14 cellular contexts compared by ENCODE assay signal in the genomic region with DNA sequence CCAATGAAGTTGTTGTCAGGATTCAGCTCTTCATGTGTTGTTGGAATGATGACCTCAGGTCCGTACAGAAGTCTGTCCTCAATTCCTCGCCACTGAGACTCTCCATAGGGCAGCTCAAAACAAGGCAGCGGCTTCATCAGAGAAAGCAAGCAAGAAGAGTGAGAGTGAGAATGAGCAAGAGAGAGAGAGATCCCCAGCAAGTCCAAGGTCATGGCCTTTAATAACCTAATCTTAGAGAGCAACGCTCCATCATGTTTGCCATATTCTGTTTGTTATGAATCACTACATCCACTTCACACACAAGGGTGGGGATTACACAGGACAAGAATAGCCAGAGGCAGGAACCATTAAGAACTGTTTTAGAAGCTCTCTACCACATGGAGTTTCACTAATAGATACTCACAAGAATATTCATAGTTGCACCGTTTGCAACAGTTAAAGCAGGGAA. TPM values are rescaled to one million over a fixed set of nuclear protein-coding genes. Genes with fewer than 3 reads are reported as not detected.
DNase-seq lines count a peak whose midpoint lies in the region; ATAC-seq and TF ChIP-seq lines count a peak whose summit lies in the region.
"Had no signal": no experiment of that assay in that cellular context is flagged by ENCODE, and none has a peak within 500 bp of the region (broad histone marks: within the 10 kb centered on the region; RNA-seq: fewer than 3 reads in every experiment).

No MANE protein-coding gene starts in this region.

- TF ChIP-seq CTCF in left lung (IDR thresholded peaks at IDR 0.05) (no peak), mesothelial cell of epicardium (IDR thresholded peaks at IDR 0.05; ENCODE audit: unreplicated experiment) (no peak)

- no peaks in the 10 kb centered on the region for H3K9me3 ChIP-seq in left lung

- H3K27ac ChIP-seq in left lung = peak overlapping the region in 1 of 2 donors; percentile 65

- intact Hi-C loops in left lung (cut with DNase I) (no loop called here), left ventricle myocardium superior (cut with micrococcal nuclease) (no loop called here)

- ATAC-seq in GM18861 (IDR thresholded peaks at IDR 0.05; ENCODE audit: unreplicated experiment) (peak; percentile 76), GM21717 (IDR thresholded peaks at IDR 0.05; ENCODE audit: unreplicated experiment) (peak; percentile 79), HG03354 (IDR thresholded peaks at IDR 0.05; ENCODE audit: poor library complexity, severe bottlenecking, unreplicated experiment) (peak; percentile 81), left lung (peak; percentile 76), left ventricle myocardium superior (no peak)

- H3K27me3 ChIP-seq in left lung = no peaks in the 10 kb centered on the region

- H3K36me3 ChIP-seq in left lung = no peaks in the 10 kb centered on the region

- H3K27me3 Mint-ChIP-seq in mesothelial cell of epicardium (ENCODE audit: low read depth) = no peaks in the 10 kb centered on the region

- H3K9me3 Mint-ChIP-seq in mesothelial cell of epicardium = no peaks in the 10 kb centered on the region

- H3K4me3 Mint-ChIP-seq in mesothelial cell of epicardium = no peak overlapping the region

- H3K27ac Mint-ChIP-seq in mesothelial cell of epicardium = no peak overlapping the region

- peaks cover 16% of the 10 kb centered on the region for H3K4me1 Mint-ChIP-seq in mesothelial cell of epicardium

- H3K4me1 ChIP-seq in left lung = no peaks in the 10 kb centered on the region

- no peak overlapping the region for H3K4me3 ChIP-seq in left lung

- no peak for DNase-seq in left lung
- DNase-seq in NK-92 (lab: John Stamatoyannopoulos, UW; ENCODE audit: unreplicated experiment) = no peak
- DNase-seq in stimulated activated CD4-positive, alpha-beta T cell treated with anti-CD3 and anti-CD28 coated beads, Interleukin-15, amount 100 ng/mL, for 24 hours = no peak
- no peak for DNase-seq in left ventricle myocardium superior
- no peak for DNase-seq in mesothelial cell of epicardium (ENCODE audit: low spot score in 2 of 2, unreplicated experiment in 2 of 2)
- DNase-seq: activated CD8-positive, alpha-beta memory T cell treated with anti-CD3 and anti-CD28 coated beads, Interleukin-2, amount 50 U/mL, for 4 hours; GOT3; hypothalamus; NCI-H1105; stimulated activated CD4-positive, alpha-beta T cell treated with anti-CD3 and anti-CD28 coated beads, Interleukin-4, amount 100 ng/mL, for 1 hour had no signal

- H3K36me3 Mint-ChIP-seq in mesothelial cell of epicardium = no peaks in the 10 kb centered on the region

RNA-seq across cellular contexts. Expression of gene MMP7, which starts 23.3 kb away (rescaled TPM):
- total RNA-seq in left lung = 100 to 1,000 TPM in 1 of 2 donors, 10 to 100 TPM in 1; 13.8 to 136 TPM
- not detected for total RNA-seq in left ventricle myocardium superior
- 0.20 TPM in 1 of 3 replicates, not detected in the others for total RNA-seq in mesothelial cell of epicardium
- total RNA-seq: SK-MEL-5 had no signal

Comparison
In these comparisons a context has a peak if more than half of its experiments do, and no peak if none do; other contexts are left out.
1. RNA of gene MMP7, which starts 23.3 kb away (total RNA-seq): 13.8 to 136 TPM in left lung; 0.20 TPM in mesothelial cell of epicardium and not detected in left ventricle myocardium superior (single experiment); every median in the first group is over 10 times any median in the second.